ENCODE assay signal across 13 cellular contexts in the genomic region with DNA sequence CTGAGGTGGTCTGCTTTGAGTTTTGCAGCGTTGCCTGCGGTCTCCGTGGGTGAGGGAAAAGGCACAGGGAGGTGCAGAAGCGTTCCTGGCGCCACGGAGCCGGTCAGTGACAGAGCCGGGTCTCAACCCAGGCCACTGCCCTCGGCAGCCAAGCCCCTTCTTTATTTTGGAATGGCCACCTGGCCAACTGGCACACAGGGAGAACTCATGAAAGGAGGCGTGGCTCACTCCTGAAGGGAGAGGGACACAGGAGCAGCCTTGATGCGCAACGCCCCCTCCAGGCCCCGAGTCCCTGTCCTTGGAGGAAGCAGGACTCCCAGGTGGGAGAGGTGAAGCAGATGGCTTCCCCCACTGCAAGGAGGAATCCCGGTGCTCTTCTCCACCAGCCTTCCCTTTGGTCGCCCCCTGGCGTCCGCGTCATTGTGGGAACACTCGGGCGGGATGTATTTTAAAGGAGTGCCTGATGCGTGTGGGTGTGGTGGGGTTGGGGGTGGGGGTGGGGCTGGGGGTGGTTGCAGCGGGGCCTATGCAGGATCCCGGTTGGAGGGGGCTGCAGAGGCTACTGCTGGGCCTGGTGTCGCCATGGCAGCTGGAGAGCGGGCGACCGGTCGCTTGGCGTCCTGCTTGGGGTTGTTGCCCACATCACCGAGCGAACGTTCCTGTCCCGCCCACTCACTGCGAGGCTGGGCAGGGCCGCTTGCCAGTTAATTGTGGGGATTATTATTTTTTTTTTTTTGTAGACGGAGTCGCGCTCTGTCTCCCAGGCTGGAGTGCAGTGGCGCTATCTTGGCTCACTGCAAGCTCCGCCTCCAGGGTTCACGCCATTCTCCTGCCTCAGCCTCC. TPM values are rescaled to one million over a fixed set of nuclear protein-coding genes. Genes with fewer than 3 reads are reported as not detected.
DNase-seq lines count a peak whose midpoint lies in the region; ATAC-seq and TF ChIP-seq lines count a peak whose summit lies in the region.
"Had no signal": no experiment of that assay in that cellular context is flagged by ENCODE, and none has a peak within 500 bp of the region (broad histone marks: within the 10 kb centered on the region; RNA-seq: fewer than 3 reads in every experiment).

No MANE protein-coding gene starts in this region.

- H3K27me3 ChIP-seq in foreskin keratinocyte (no peaks in the 10 kb centered on the region), GM23248 (replicated peaks; ENCODE audit: insufficient read depth) (peaks cover 13% of the 10 kb centered on the region), psoas muscle (ENCODE audit: insufficient read depth in 3 of 3, low read length in 2 of 3) (peaks cover 0 to 6% (median 0%) of the 10 kb centered on the region in 3 donors)
- H3K27me3 ChIP-seq: adrenal gland had no signal

- intact Hi-C loops in psoas muscle (cut with DNase I) = no loop called here

- H4K20me1 ChIP-seq in GM23248 (ENCODE audit: insufficient read depth) = no peaks in the 10 kb centered on the region

- H3K27me3 Mint-ChIP-seq in activated naive CD4-positive, alpha-beta T cell treated with anti-CD3 and anti-CD28 coated beads, Interleukin-2, amount 50 U/mL, for 24 hours = no peaks in the 10 kb centered on the region
- peaks cover 3% of the 10 kb centered on the region for H3K27me3 Mint-ChIP-seq in activated naive CD4-positive, alpha-beta T cell treated with anti-CD3 and anti-CD28 coated beads, Interleukin-2, amount 10 ng/mL, durations not matched to agents 7 days and 5 days
- no peaks in the 10 kb centered on the region for H3K27me3 Mint-ChIP-seq in T-cell
- no peaks in the 10 kb centered on the region for H3K27me3 Mint-ChIP-seq in stimulated activated naive CD8-positive, alpha-beta T cell treated with anti-CD3 and anti-CD28 coated beads, Interleukin-15, amount 100 ng/mL, for 72 hours
- H3K27me3 Mint-ChIP-seq: stimulated activated naive CD8-positive, alpha-beta T cell treated with anti-CD3 and anti-CD28 coated beads, Interleukin-15, Interleukin-2, amounts not matched to agents 100 ng/mL and 50 ng/mL, for 24 hours had no signal

- H3K9me3 Mint-ChIP-seq in activated naive CD4-positive, alpha-beta T cell treated with anti-CD3 and anti-CD28 coated beads, Interleukin-2, amount 50 U/mL, for 24 hours = no peaks in the 10 kb centered on the region
- H3K9me3 Mint-ChIP-seq in activated naive CD4-positive, alpha-beta T cell treated with anti-CD3 and anti-CD28 coated beads, Interleukin-2, amount 10 ng/mL, durations not matched to agents 7 days and 5 days = no peaks in the 10 kb centered on the region
- no peaks in the 10 kb centered on the region for H3K9me3 Mint-ChIP-seq in T-cell
- no peaks in the 10 kb centered on the region for H3K9me3 Mint-ChIP-seq in stimulated activated naive CD8-positive, alpha-beta T cell treated with anti-CD3 and anti-CD28 coated beads, Interleukin-15, amount 100 ng/mL, for 72 hours
- H3K9me3 Mint-ChIP-seq: stimulated activated naive CD8-positive, alpha-beta T cell treated with anti-CD3 and anti-CD28 coated beads, Interleukin-15, Interleukin-2, amounts not matched to agents 100 ng/mL and 50 ng/mL, for 24 hours had no signal

- H3K9me3 ChIP-seq in GM23248 (ENCODE audit: low read depth) = no peaks in the 10 kb centered on the region
- H3K9me3 ChIP-seq in psoas muscle = no peaks in the 10 kb centered on the region
- H3K9me3 ChIP-seq: adrenal gland had no signal

- in situ Hi-C loops in GM23248 (cut with MboI) = no loop called here

- no peak overlapping the region for H3K4me2 ChIP-seq in GM23248 (ENCODE audit: unreplicated experiment)

- H3K27ac ChIP-seq in foreskin keratinocyte (no peak overlapping the region), GM23248 (no peak overlapping the region), psoas muscle (no peak overlapping the region)
- H3K27ac ChIP-seq: adrenal gland, VCaP had no signal

- no peak overlapping the region for H2AFZ ChIP-seq in GM23248

- no peak overlapping the region for H3K9ac ChIP-seq in GM23248

- ATAC-seq in T-cell (replicated peaks in 1 of 4) (no peak), foreskin keratinocyte (peak; percentile 45), psoas muscle (no peak)
- ATAC-seq in stimulated activated naive CD8-positive, alpha-beta T cell treated with anti-CD3 and anti-CD28 coated beads, Interleukin-15, amount 100 ng/mL, for 72 hours = no peak

- CTCF ChIA-PET in activated naive CD4-positive, alpha-beta T cell treated with anti-CD3 and anti-CD28 coated beads, Interleukin-2, amount 10 ng/mL, durations not matched to agents 7 days and 5 days (lab: Charles Lee) = no interaction called here
- CTCF ChIA-PET in T-cell (lab: Charles Lee) = no interaction called here

- no peaks in the 10 kb centered on the region for H3F3A ChIP-seq in GM23248 (ENCODE audit: insufficient read depth)

- H3K4me1 ChIP-seq in foreskin keratinocyte (no peaks in the 10 kb centered on the region), GM23248 (ENCODE audit: insufficient read depth) (no peaks in the 10 kb centered on the region), psoas muscle (no peaks in the 10 kb centered on the region)
- H3K4me1 ChIP-seq: adrenal gland had no signal

- peak overlapping the region; percentile 85 for H3K27ac Mint-ChIP-seq in activated naive CD4-positive, alpha-beta T cell treated with anti-CD3 and anti-CD28 coated beads, Interleukin-2, amount 50 U/mL, for 24 hours
- H3K27ac Mint-ChIP-seq in activated naive CD4-positive, alpha-beta T cell treated with anti-CD3 and anti-CD28 coated beads, Interleukin-2, amount 10 ng/mL, durations not matched to agents 7 days and 5 days = no peak overlapping the region
- H3K27ac Mint-ChIP-seq in T-cell = peak overlapping the region; percentile 46 to 92
- H3K27ac Mint-ChIP-seq in stimulated activated naive CD8-positive, alpha-beta T cell treated with anti-CD3 and anti-CD28 coated beads, Interleukin-15, amount 100 ng/mL, for 72 hours = no peak overlapping the region
- H3K27ac Mint-ChIP-seq: B cell had no signal

- H3K4me3 Mint-ChIP-seq in activated naive CD4-positive, alpha-beta T cell treated with anti-CD3 and anti-CD28 coated beads, Interleukin-2, amount 50 U/mL, for 24 hours = peak overlapping the region; percentile 23
- H3K4me3 Mint-ChIP-seq in activated naive CD4-positive, alpha-beta T cell treated with anti-CD3 and anti-CD28 coated beads, Interleukin-2, amount 10 ng/mL, durations not matched to agents 7 days and 5 days = no peak overlapping the region
- peak overlapping the region; percentile 68 to 83 (median 74) for H3K4me3 Mint-ChIP-seq in T-cell
- H3K4me3 Mint-ChIP-seq in stimulated activated naive CD8-positive, alpha-beta T cell treated with anti-CD3 and anti-CD28 coated beads, Interleukin-15, amount 100 ng/mL, for 72 hours = peak overlapping the region; percentile 56 to 82
- H3K4me3 Mint-ChIP-seq: B cell had no signal

- DNase-seq in activated naive CD4-positive, alpha-beta T cell treated with anti-CD3 and anti-CD28 coated beads, Interleukin-2, amount 10 ng/mL, durations not matched to agents 7 days and 5 days = no peak
- DNase-seq in T-cell = no peak
- DNase-seq in foreskin keratinocyte = no peak
- DNase-seq in stimulated activated naive CD8-positive, alpha-beta T cell treated with anti-CD3 and anti-CD28 coated beads, Interleukin-15, amount 100 ng/mL, for 72 hours = no peak
- DNase-seq in NCI-H146 (lab: John Stamatoyannopoulos, UW) = no peak
- DNase-seq in GM23248 = no peak
- no peak for DNase-seq in psoas muscle
- DNase-seq: adrenal gland had no signal

- H3K36me3 ChIP-seq in GM23248 (ENCODE audit: low read depth) (no peaks in the 10 kb centered on the region), psoas muscle (ENCODE audit: insufficient read depth in 1 of 2, low read depth in 1 of 2) (no peaks in the 10 kb centered on the region)
- H3K36me3 ChIP-seq: adrenal gland had no signal

- H3K79me2 ChIP-seq in GM23248 (ENCODE audit: insufficient read depth) = no peaks in the 10 kb centered on the region

- H3K4me3 ChIP-seq in GM23248 = no peak overlapping the region
- H3K4me3 ChIP-seq in psoas muscle = no peak overlapping the region
- H3K4me3 ChIP-seq: adrenal gland had no signal

- H3K9me2 ChIP-seq in GM23248 (ENCODE audit: insufficient read depth) = no peaks in the 10 kb centered on the region

- peaks cover 61% of the 10 kb centered on the region for H3K4me1 Mint-ChIP-seq in activated naive CD4-positive, alpha-beta T cell treated with anti-CD3 and anti-CD28 coated beads, Interleukin-2, amount 50 U/mL, for 24 hours
- peaks cover 43% of the 10 kb centered on the region for H3K4me1 Mint-ChIP-seq in activated naive CD4-positive, alpha-beta T cell treated with anti-CD3 and anti-CD28 coated beads, Interleukin-2, amount 10 ng/mL, durations not matched to agents 7 days and 5 days
- H3K4me1 Mint-ChIP-seq in T-cell = peaks cover 47 to 61% (median 60%) of the 10 kb centered on the region in 3 donors
- H3K4me1 Mint-ChIP-seq in stimulated activated naive CD8-positive, alpha-beta T cell treated with anti-CD3 and anti-CD28 coated beads, Interleukin-15, amount 100 ng/mL, for 72 hours = peaks cover 56% of the 10 kb centered on the region
- H3K4me1 Mint-ChIP-seq: B cell had no signal

- 71 to 73% methylated on average over 39 of the region's 41 CpGs for WGBS in GM23248 (ENCODE audit: low coverage in 1 of 2, low lambda C conversion rate in 2 of 2, missing lambda C conversion rate in 2 of 2), 2 experiments
- WGBS in psoas muscle, 3 donors = 53 to 61% (median 56%) methylated on average over 35 to 41 of the region's 41 CpGs

- TF ChIP-seq CTCF in foreskin keratinocyte (conservative IDR thresholded peaks at IDR 0.05) (peak; percentile 43), psoas muscle (IDR thresholded peaks at IDR 0.05) (no peak)

- H3K36me3 Mint-ChIP-seq in activated naive CD4-positive, alpha-beta T cell treated with anti-CD3 and anti-CD28 coated beads, Interleukin-2, amount 50 U/mL, for 24 hours = peaks cover 8% of the 10 kb centered on the region
- peaks cover 11% of the 10 kb centered on the region for H3K36me3 Mint-ChIP-seq in activated naive CD4-positive, alpha-beta T cell treated with anti-CD3 and anti-CD28 coated beads, Interleukin-2, amount 10 ng/mL, durations not matched to agents 7 days and 5 days
- H3K36me3 Mint-ChIP-seq in T-cell = peaks cover 12% of the 10 kb centered on the region

- POLR2A ChIA-PET in T-cell (lab: Charles Lee) = no interaction called here

RNA-seq across cellular contexts. Expression of a gene that starts 32.6 kb away (rescaled TPM):
- total RNA-seq in T-cell = 100 to 1,000 TPM in 2 of 5 donors, 10 to 100 TPM in 3; 78.9 to 118 (median 94.9) TPM
- 13.9 and 21.1 TPM in 2 replicates for total RNA-seq in foreskin keratinocyte
- 7.3 and 11.3 TPM in 2 replicates for polyA plus RNA-seq in foreskin keratinocyte
- 0.65 and 1.1 TPM in 2 replicates for total RNA-seq in GM23248 (2014; rRNA removed; shearing (Covaris generic))
- polyA plus RNA-seq in GM23248 (2016; fragmentation: Nextera tagmentation; extraction: Ambion mirVana) = 0.23 and 0.46 TPM in 2 replicates
- under 1 TPM in 2 of 4 donors, not detected in 2; 0.19 to 0.36 TPM for total RNA-seq in psoas muscle
- under 1 TPM; 0.06 to 0.08 (median 0.08) TPM for polyA plus RNA-seq in psoas muscle
- total RNA-seq: B cell, MCF 10A had no signal

Comparison
In these comparisons a context has a peak if more than half of its experiments do, and no peak if none do; other contexts are left out.
1. H3K27ac Mint-ChIP-seq: peak in activated naive CD4-positive, alpha-beta T cell treated with anti-CD3 and anti-CD28 coated beads, Interleukin-2, amount 50 U/mL, for 24 hours (single experiment) and T-cell (2 of 2); none in activated naive CD4-positive, alpha-beta T cell treated with anti-CD3 and anti-CD28 coated beads, Interleukin-2, amount 10 ng/mL, durations not matched to agents 7 days and 5 days (single experiment) and stimulated activated naive CD8-positive, alpha-beta T cell treated with anti-CD3 and anti-CD28 coated beads, Interleukin-15, amount 100 ng/mL, for 72 hours (0 of 2).